In the genomic region with DNA sequence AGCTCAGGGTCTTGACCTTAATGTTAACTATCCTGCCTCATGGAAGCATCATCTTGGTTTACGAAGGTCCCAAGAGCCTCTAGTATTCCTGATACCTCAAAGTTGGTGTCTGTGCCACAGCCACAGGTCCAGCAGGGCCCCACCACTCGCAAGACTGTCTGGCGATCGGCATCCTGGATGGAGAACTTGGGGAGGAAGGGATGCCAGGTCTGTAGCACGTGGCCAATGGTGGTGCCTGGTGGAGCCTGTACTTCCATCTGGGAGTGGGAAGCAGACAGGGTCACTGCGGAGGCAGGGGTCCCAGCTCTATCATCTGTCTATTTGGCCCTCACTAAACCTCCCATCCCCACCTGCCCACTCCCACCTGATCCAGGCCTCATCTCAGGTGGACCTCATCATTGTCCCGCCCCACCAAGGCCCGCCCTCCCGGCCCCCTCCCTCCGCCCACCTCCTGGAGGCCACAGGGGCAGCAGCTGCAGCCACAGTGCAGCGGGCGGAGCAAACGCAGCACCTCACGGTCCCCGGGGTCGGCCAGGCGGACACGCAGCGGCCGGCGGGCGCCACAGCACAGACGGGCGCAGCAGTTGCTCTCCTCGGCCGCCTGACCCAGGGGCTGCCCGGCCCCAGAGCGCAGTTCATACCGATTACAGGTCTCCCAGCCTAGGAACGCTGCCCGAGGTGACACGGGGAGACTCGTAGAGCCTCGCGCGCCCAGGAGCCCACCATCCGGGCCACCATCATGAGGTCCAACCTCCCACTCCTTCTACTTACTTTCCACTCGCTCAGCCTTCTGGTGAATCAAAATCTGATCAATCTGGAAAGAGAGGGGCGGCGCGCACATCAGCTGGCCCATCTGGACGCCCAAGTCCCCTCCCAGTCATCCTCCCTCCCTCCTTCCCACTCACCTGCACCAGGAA, we compare ENCODE assay signal across 1 cellular context.
TF ChIP-seq lines count a peak whose summit lies in the region.

No MANE protein-coding gene starts in this region.

TF ChIP-seq in HepG2, 621 proteins besides CTCF, POLR2A, EP300 and RAD21:
- TF ChIP-seq, protein P1, sequence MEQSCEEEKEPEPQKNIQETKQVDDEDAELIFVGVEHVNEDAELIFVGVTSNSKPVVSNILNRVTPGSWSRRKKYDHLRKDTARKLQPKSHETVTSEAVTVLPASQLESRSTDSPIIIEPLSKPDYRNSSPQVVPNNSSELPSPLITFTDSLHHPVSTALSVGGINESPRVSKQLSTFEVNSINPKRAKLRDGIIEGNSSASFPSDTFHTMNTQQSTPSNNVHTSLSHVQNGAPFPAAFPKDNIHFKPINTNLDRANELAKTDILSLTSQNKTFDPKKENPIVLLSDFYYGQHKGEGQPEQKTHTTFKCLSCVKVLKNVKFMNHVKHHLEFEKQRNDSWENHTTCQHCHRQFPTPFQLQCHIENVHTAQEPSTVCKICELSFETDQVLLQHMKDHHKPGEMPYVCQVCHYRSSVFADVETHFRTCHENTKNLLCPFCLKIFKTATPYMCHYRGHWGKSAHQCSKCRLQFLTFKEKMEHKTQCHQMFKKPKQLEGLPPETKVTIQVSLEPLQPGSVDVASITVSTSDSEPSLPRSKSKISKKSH (CRISPR knock-in tag; IDR thresholded peaks at IDR 0.05; ENCODE audit: borderline replicate concordance) = no peak
- no peak for TF ChIP-seq ZBTB7A (CRISPR knock-in tag; IDR thresholded peaks at IDR 0.05)
- TF ChIP-seq ZSCAN20 (CRISPR knock-in tag; IDR thresholded peaks at IDR 0.05; ENCODE audit: borderline replicate concordance) = no peak
- no peak for TF ChIP-seq JUND (CRISPR knock-in tag; IDR thresholded peaks at IDR 0.05)
- no peak for TF ChIP-seq ZNF557 (CRISPR knock-in tag; IDR thresholded peaks at IDR 0.05)
- TF ChIP-seq, protein P2, sequence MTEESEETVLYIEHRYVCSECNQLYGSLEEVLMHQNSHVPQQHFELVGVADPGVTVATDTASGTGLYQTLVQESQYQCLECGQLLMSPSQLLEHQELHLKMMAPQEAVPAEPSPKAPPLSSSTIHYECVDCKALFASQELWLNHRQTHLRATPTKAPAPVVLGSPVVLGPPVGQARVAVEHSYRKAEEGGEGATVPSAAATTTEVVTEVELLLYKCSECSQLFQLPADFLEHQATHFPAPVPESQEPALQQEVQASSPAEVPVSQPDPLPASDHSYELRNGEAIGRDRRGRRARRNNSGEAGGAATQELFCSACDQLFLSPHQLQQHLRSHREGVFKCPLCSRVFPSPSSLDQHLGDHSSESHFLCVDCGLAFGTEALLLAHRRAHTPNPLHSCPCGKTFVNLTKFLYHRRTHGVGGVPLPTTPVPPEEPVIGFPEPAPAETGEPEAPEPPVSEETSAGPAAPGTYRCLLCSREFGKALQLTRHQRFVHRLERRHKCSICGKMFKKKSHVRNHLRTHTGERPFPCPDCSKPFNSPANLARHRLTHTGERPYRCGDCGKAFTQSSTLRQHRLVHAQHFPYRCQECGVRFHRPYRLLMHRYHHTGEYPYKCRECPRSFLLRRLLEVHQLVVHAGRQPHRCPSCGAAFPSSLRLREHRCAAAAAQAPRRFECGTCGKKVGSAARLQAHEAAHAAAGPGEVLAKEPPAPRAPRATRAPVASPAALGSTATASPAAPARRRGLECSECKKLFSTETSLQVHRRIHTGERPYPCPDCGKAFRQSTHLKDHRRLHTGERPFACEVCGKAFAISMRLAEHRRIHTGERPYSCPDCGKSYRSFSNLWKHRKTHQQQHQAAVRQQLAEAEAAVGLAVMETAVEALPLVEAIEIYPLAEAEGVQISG (CRISPR knock-in tag; IDR thresholded peaks at IDR 0.05) = no peak
- TF ChIP-seq SMAD3 (CRISPR knock-in tag; IDR thresholded peaks at IDR 0.05) = no peak
- no peak for TF ChIP-seq ZNF501 (CRISPR knock-in tag; IDR thresholded peaks at IDR 0.05)
- no peak for TF ChIP-seq NFYB (CRISPR knock-in tag; IDR thresholded peaks at IDR 0.05)
- no peak for TF ChIP-seq ZNF780A (CRISPR knock-in tag; IDR thresholded peaks at IDR 0.05)
- TF ChIP-seq, protein P3, sequence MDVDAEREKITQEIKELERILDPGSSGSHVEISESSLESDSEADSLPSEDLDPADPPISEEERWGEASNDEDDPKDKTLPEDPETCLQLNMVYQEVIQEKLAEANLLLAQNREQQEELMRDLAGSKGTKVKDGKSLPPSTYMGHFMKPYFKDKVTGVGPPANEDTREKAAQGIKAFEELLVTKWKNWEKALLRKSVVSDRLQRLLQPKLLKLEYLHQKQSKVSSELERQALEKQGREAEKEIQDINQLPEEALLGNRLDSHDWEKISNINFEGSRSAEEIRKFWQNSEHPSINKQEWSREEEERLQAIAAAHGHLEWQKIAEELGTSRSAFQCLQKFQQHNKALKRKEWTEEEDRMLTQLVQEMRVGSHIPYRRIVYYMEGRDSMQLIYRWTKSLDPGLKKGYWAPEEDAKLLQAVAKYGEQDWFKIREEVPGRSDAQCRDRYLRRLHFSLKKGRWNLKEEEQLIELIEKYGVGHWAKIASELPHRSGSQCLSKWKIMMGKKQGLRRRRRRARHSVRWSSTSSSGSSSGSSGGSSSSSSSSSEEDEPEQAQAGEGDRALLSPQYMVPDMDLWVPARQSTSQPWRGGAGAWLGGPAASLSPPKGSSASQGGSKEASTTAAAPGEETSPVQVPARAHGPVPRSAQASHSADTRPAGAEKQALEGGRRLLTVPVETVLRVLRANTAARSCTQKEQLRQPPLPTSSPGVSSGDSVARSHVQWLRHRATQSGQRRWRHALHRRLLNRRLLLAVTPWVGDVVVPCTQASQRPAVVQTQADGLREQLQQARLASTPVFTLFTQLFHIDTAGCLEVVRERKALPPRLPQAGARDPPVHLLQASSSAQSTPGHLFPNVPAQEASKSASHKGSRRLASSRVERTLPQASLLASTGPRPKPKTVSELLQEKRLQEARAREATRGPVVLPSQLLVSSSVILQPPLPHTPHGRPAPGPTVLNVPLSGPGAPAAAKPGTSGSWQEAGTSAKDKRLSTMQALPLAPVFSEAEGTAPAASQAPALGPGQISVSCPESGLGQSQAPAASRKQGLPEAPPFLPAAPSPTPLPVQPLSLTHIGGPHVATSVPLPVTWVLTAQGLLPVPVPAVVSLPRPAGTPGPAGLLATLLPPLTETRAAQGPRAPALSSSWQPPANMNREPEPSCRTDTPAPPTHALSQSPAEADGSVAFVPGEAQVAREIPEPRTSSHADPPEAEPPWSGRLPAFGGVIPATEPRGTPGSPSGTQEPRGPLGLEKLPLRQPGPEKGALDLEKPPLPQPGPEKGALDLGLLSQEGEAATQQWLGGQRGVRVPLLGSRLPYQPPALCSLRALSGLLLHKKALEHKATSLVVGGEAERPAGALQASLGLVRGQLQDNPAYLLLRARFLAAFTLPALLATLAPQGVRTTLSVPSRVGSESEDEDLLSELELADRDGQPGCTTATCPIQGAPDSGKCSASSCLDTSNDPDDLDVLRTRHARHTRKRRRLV (CRISPR knock-in tag; IDR thresholded peaks at IDR 0.05) = no peak
- TF ChIP-seq, protein P4, sequence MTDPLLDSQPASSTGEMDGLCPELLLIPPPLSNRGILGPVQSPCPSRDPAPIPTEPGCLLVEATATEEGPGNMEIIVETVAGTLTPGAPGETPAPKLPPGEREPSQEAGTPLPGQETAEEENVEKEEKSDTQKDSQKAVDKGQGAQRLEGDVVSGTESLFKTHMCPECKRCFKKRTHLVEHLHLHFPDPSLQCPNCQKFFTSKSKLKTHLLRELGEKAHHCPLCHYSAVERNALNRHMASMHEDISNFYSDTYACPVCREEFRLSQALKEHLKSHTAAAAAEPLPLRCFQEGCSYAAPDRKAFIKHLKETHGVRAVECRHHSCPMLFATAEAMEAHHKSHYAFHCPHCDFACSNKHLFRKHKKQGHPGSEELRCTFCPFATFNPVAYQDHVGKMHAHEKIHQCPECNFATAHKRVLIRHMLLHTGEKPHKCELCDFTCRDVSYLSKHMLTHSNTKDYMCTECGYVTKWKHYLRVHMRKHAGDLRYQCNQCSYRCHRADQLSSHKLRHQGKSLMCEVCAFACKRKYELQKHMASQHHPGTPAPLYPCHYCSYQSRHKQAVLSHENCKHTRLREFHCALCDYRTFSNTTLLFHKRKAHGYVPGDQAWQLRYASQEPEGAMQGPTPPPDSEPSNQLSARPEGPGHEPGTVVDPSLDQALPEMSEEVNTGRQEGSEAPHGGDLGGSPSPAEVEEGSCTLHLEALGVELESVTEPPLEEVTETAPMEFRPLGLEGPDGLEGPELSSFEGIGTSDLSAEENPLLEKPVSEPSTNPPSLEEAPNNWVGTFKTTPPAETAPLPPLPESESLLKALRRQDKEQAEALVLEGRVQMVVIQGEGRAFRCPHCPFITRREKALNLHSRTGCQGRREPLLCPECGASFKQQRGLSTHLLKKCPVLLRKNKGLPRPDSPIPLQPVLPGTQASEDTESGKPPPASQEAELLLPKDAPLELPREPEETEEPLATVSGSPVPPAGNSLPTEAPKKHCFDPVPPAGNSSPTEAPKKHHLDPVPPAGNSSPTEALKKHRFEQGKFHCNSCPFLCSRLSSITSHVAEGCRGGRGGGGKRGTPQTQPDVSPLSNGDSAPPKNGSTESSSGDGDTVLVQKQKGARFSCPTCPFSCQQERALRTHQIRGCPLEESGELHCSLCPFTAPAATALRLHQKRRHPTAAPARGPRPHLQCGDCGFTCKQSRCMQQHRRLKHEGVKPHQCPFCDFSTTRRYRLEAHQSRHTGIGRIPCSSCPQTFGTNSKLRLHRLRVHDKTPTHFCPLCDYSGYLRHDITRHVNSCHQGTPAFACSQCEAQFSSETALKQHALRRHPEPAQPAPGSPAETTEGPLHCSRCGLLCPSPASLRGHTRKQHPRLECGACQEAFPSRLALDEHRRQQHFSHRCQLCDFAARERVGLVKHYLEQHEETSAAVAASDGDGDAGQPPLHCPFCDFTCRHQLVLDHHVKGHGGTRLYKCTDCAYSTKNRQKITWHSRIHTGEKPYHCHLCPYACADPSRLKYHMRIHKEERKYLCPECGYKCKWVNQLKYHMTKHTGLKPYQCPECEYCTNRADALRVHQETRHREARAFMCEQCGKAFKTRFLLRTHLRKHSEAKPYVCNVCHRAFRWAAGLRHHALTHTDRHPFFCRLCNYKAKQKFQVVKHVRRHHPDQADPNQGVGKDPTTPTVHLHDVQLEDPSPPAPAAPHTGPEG (CRISPR knock-in tag; IDR thresholded peaks at IDR 0.05) = no peak
- TF ChIP-seq, protein P5, sequence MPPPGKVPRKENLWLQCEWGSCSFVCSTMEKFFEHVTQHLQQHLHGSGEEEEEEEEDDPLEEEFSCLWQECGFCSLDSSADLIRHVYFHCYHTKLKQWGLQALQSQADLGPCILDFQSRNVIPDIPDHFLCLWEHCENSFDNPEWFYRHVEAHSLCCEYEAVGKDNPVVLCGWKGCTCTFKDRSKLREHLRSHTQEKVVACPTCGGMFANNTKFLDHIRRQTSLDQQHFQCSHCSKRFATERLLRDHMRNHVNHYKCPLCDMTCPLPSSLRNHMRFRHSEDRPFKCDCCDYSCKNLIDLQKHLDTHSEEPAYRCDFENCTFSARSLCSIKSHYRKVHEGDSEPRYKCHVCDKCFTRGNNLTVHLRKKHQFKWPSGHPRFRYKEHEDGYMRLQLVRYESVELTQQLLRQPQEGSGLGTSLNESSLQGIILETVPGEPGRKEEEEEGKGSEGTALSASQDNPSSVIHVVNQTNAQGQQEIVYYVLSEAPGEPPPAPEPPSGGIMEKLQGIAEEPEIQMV (CRISPR knock-in tag; IDR thresholded peaks at IDR 0.05; ENCODE audit: low read depth) = no peak
- TF ChIP-seq ATRX (CRISPR knock-in tag; IDR thresholded peaks at IDR 0.05; ENCODE audit: borderline replicate concordance) = no peak
